In genomic region chr15:58248504-58248842, GRCh38 we compare ENCODE assay signal across 25 cellular contexts.
DNase-seq lines count a peak whose midpoint lies in the region; ATAC-seq and TF ChIP-seq lines count a peak whose summit lies in the region.
"Had no signal": no experiment of that assay in that cellular context is flagged by ENCODE, and none has a peak within 500 bp of the region (broad histone marks: within the 10 kb centered on the region; RNA-seq: fewer than 3 reads in every experiment).

No MANE protein-coding gene starts in this region.

- no peak for TF ChIP-seq EP300 in tibial nerve (IDR thresholded peaks at IDR 0.05)

- BruUV-seq in IMR-90 (replicated peaks; lab: Mats Ljungman, UMichigan) = no TSS peak

- H2AFZ ChIP-seq in IMR-90 (replicated peaks; ENCODE audit: low read length, poor library complexity) (peak overlapping the region; percentile 36), neuronal stem cell (ENCODE audit: low read length) (no peak overlapping the region)

- H3K36me3 ChIP-seq in IMR-90 (ENCODE audit: control insufficient read depth, insufficient read depth, low read length) (no peaks in the 10 kb centered on the region), heart left ventricle (no peaks in the 10 kb centered on the region), neuronal stem cell (replicated peaks in 1 of 2; ENCODE audit: control insufficient read depth in 2 of 2, insufficient read depth in 2 of 2, low read length in 2 of 2) (no peaks in the 10 kb centered on the region), tibial nerve (no peaks in the 10 kb centered on the region)
- H3K36me3 ChIP-seq: cardiac muscle cell, colonic mucosa, SJSA1 had no signal

- no peak overlapping the region for H2AK9ac ChIP-seq in IMR-90 (replicated peaks; ENCODE audit: low read depth, low read length, poor library complexity)

- H4K20me1 ChIP-seq in IMR-90 (ENCODE audit: insufficient read depth, low read length) = no peaks in the 10 kb centered on the region

- no peaks in the 10 kb centered on the region for H3K9me3 ChIP-seq in IMR-90 (ENCODE audit: control insufficient read depth, insufficient read depth, low read length)
- peaks cover 0 to 6% (median 0%) of the 10 kb centered on the region in 12 donors for H3K9me3 ChIP-seq in heart left ventricle
- no peaks in the 10 kb centered on the region for H3K9me3 ChIP-seq in neuronal stem cell (replicated peaks in 1 of 2; ENCODE audit: control insufficient read depth in 2 of 2, insufficient read depth in 1 of 2, low read depth in 1 of 2, low read length in 2 of 2)
- H3K9me3 ChIP-seq in tibial nerve = peaks cover 0 to 4% (median 0%) of the 10 kb centered on the region in 4 donors
- H3K9me3 ChIP-seq: colonic mucosa, testis had no signal

- H2BK15ac ChIP-seq in IMR-90 (ENCODE audit: low read depth, low read length) (no peak overlapping the region), neuronal stem cell (ENCODE audit: low read length) (no peak overlapping the region)

- no peak for TF ChIP-seq RAD21 in IMR-90 (IDR thresholded peaks at IDR 0.05; ENCODE audit: low read length)

- no peak overlapping the region for H2BK5ac ChIP-seq in IMR-90 (ENCODE audit: low read depth, low read length, poor library complexity, severe bottlenecking)
- no peak overlapping the region for H2BK5ac ChIP-seq in neuronal stem cell (ENCODE audit: low read length)

- no peak overlapping the region for H2BK20ac ChIP-seq in IMR-90 (ENCODE audit: low read depth, low read length)

- H3K14ac ChIP-seq in IMR-90 (replicated peaks; ENCODE audit: low read depth, low read length) (no peak overlapping the region), neuronal stem cell (ENCODE audit: low read length) (no peak overlapping the region)

- no peak overlapping the region for H2BK12ac ChIP-seq in neuronal stem cell (ENCODE audit: low read length)

- H3K9ac ChIP-seq in IMR-90 (ENCODE audit: low read depth, low read length) (no peak overlapping the region), neuronal stem cell (ENCODE audit: low read depth, low read length, poor library complexity) (no peak overlapping the region)

- H3K27me3 ChIP-seq in IMR-90 (ENCODE audit: control insufficient read depth, insufficient read depth, low read length) = peaks cover under 1% of the 10 kb centered on the region; the same call in 1 of the 2 replicates
- no peaks in the 10 kb centered on the region for H3K27me3 ChIP-seq in heart left ventricle
- H3K27me3 ChIP-seq in neuronal stem cell (ENCODE audit: control insufficient read depth in 3 of 3, insufficient read depth in 3 of 3, low read depth in 1 of 3, low read length in 3 of 3) = no peaks in the 10 kb centered on the region
- H3K27me3 ChIP-seq in tibial nerve = no peaks in the 10 kb centered on the region
- H3K27me3 ChIP-seq: cardiac muscle cell, colonic mucosa, SJSA1, testis had no signal

- H4K91ac ChIP-seq in IMR-90 (ENCODE audit: insufficient read depth, low read depth, low read length) (no peak overlapping the region), neuronal stem cell (ENCODE audit: low read depth, low read length, poor library complexity) (no peak overlapping the region)

- no peak overlapping the region for H3K56ac ChIP-seq in IMR-90 (ENCODE audit: extremely low read depth, insufficient read depth, low read length)

- in situ Hi-C loops in IMR-90 (cut with MboI; ENCODE audit: low sequenced_read_pairs) (loop anchor here (25.0 kb wide), 1 partner anchor 514 kb away; the partner anchor contains the start of gene MINDY2), GM13976 (cut with MboI; ENCODE audit: low sequenced_read_pairs, unreplicated experiment) (loop anchor here (25.0 kb wide), 2 partner anchors 514 to 889 kb away; partner anchors contain the start of gene MINDY2)

- POLR2A ChIA-PET in IMR-90 (lab: Charles Lee; ENCODE audit: unreplicated experiment) = no interaction called here

- H4K8ac ChIP-seq in IMR-90 (ENCODE audit: low read depth in 2 of 2, low read length in 2 of 2) (no peak overlapping the region), neuronal stem cell (ENCODE audit: low read depth, low read length) (no peak overlapping the region)

- intact Hi-C loops in IMR-90 (cut with micrococcal nuclease) = no loop called here
- intact Hi-C loops in heart left ventricle (cut with DNase I) = no loop called here

- TF ChIP-seq POLR2A in IMR-90 (IDR thresholded peaks at IDR 0.05; ENCODE audit: low read depth, low read length) = no peak
- no peak for TF ChIP-seq POLR2A in heart left ventricle (IDR thresholded peaks at IDR 0.05)
- no peak for TF ChIP-seq POLR2A in tibial nerve (IDR thresholded peaks at IDR 0.05)

- no peaks in the 10 kb centered on the region for H3K9me1 ChIP-seq in IMR-90 (ENCODE audit: insufficient read depth, low read length)

- H3K4ac ChIP-seq in IMR-90 (ENCODE audit: low read depth, low read length) (no peak overlapping the region), neuronal stem cell (ENCODE audit: low read length) (no peak overlapping the region)

- H3K27ac ChIP-seq in IMR-90 (ENCODE audit: insufficient read depth, low read length) (no peak overlapping the region), heart left ventricle (peak overlapping the region; percentile 74 to 97 (median 90)), neuronal stem cell (replicated peaks; ENCODE audit: low read length) (no peak overlapping the region), tibial nerve (no peak overlapping the region)
- H3K27ac ChIP-seq: C4-2B, cardiac muscle cell, colonic mucosa, epithelial cell of prostate, SJSA1, testis had no signal

- H3K79me1 ChIP-seq in IMR-90 (ENCODE audit: low read depth in 1 of 2, low read length in 2 of 2) (no peaks in the 10 kb centered on the region), neuronal stem cell (ENCODE audit: low read depth, low read length) (no peaks in the 10 kb centered on the region)

- H3K23ac ChIP-seq in IMR-90 (ENCODE audit: low read depth, low read length) (no peak overlapping the region), neuronal stem cell (ENCODE audit: low read depth, low read length, poor library complexity) (no peak overlapping the region)

- H3K4me1 ChIP-seq in IMR-90 (ENCODE audit: control insufficient read depth, insufficient read depth, low read length) (no peaks in the 10 kb centered on the region), heart left ventricle (peaks cover 0 to 51% (median 26%) of the 10 kb centered on the region in 12 donors), neuronal stem cell (ENCODE audit: control insufficient read depth in 2 of 2, insufficient read depth in 1 of 2, low read depth in 1 of 2, low read length in 2 of 2) (no peaks in the 10 kb centered on the region), tibial nerve (no peaks in the 10 kb centered on the region)
- H3K4me1 ChIP-seq: colonic mucosa, SJSA1 had no signal

- TF ChIP-seq CTCF in IMR-90 (conservative IDR thresholded peaks at IDR 0.05; ENCODE audit: low read depth, low read length) = no peak
- no peak for TF ChIP-seq CTCF in heart left ventricle (IDR thresholded peaks at IDR 0.05)
- no peak for TF ChIP-seq CTCF in tibial nerve (IDR thresholded peaks at IDR 0.05)
- no peak for TF ChIP-seq CTCF in GM13976 (IDR thresholded peaks at IDR 0.05; ENCODE audit: borderline replicate concordance, control extremely low read depth, extremely low read depth, insufficient read depth, missing control alignments)

- no peak overlapping the region for H3K4me3 ChIP-seq in IMR-90 (ENCODE audit: insufficient read depth, low read depth, low read length)
- no peak overlapping the region for H3K4me3 ChIP-seq in heart left ventricle
- H3K4me3 ChIP-seq in neuronal stem cell (ENCODE audit: low read length in 2 of 2) = no peak overlapping the region
- H3K4me3 ChIP-seq in tibial nerve = no peak overlapping the region
- H3K4me3 ChIP-seq: cardiac muscle cell, colonic mucosa, SJSA1, testis had no signal

- CTCF ChIA-PET in IMR-90 (lab: Yijun Ruan, JAX) = no interaction called here

- H3K4me2 ChIP-seq in IMR-90 (ENCODE audit: low read depth, low read length) = no peak overlapping the region
- H3K4me2 ChIP-seq in neuronal stem cell (ENCODE audit: insufficient read depth, low read length, poor library complexity, severe bottlenecking) = no peak overlapping the region

- 33% methylated on average over 2 of the region's 10 CpGs; no CpG with 5 or more reads in 1 of the 2 experiments for WGBS in IMR-90 (ENCODE audit: extremely low coverage in 2 of 2, insufficient read length in 1 of 2), 2 experiments
- WGBS in heart left ventricle, 4 donors = 69 to 75% (median 72%) methylated on average over 10 of the region's 10 CpGs
- WGBS in neuronal stem cell (ENCODE audit: extremely low coverage in 2 of 2, insufficient read length in 2 of 2, insufficient replicate concordance in 1 of 2), 2 donors = no CpG with 5 or more reads among the region's 10 CpGs
- 76 to 78% methylated on average over 10 of the region's 10 CpGs for WGBS in tibial nerve, 2 donors

- H2AK5ac ChIP-seq in IMR-90 (ENCODE audit: low read depth, low read length) (no peak overlapping the region), neuronal stem cell (ENCODE audit: low read depth, low read length) (peak overlapping the region; percentile 12)

- ATAC-seq in IMR-90 (ENCODE audit: low read depth) (no peak), heart left ventricle (peak in 3 of 4 donors; percentile 19 to 40 (median 24))

- H4K5ac ChIP-seq in IMR-90 (ENCODE audit: low read depth, low read length) = no peak overlapping the region

- DNase-seq in IMR-90 (no peak), heart left ventricle (no peak), neuronal stem cell (ENCODE audit: low spot score) (no peak), tibial nerve (ENCODE audit: low spot score in 2 of 2) (peak; percentile 43 to 56), activated gamma-delta T cell (lab: John Stamatoyannopoulos, UW) (no peak), foreskin melanocyte (no peak), GM13976 (ENCODE audit: low spot score) (no peak)
- DNase-seq: activated CD4-positive, CD25-positive, alpha-beta regulatory T cell; activated gamma-delta T cell treated with Interleukin-2 at 50 U/mL for 16 hours; activated naive CD8-positive, alpha-beta T cell treated with anti-CD3 and anti-CD28 coated beads, Interleukin-2, amount 10 ng/mL, durations not matched to agents 7 days and 5 days; activated T-cell treated with anti-CD3 and anti-CD28 coated beads, Interleukin-2, amount 50 U/mL, for 24 hours; DMS79; effector memory CD4-positive, alpha-beta T cell; HCEC 1CT; NCI-H1694; NCI-H510A; small intestine; stimulated activated CD4-positive, alpha-beta T cell treated with anti-CD3 and anti-CD28 coated beads, Interleukin-1b, Interleukin-23, amount 100 ng/mL, for 48 hours; T-helper 1 cell had no signal

- no peak overlapping the region for H3K18ac ChIP-seq in IMR-90 (ENCODE audit: low read depth, low read length)
- no peak overlapping the region for H3K18ac ChIP-seq in neuronal stem cell (ENCODE audit: low read length)

- H2BK120ac ChIP-seq in IMR-90 (ENCODE audit: low read depth, low read length) (no peak overlapping the region), neuronal stem cell (ENCODE audit: low read depth, low read length) (no peak overlapping the region)

- dilution Hi-C loops in IMR-90 (cut with HindIII; ENCODE audit: low sequenced_read_pairs, unreplicated experiment) = no loop called here

TF ChIP-seq in IMR-90, 13 proteins besides CTCF, POLR2A, EP300 and RAD21 (continues in another document):
- TF ChIP-seq RCOR1 (IDR thresholded peaks at IDR 0.05; ENCODE audit: insufficient replicate concordance, low read length) (no peak), FOS (IDR thresholded peaks at IDR 0.05; ENCODE audit: low read depth, low read length) (no peak)

Comparison
In these comparisons a context has a peak if more than half of its experiments do, and no peak if none do; other contexts are left out.
1. DNase-seq: peak in tibial nerve (2 of 2); none in IMR-90 (single experiment), heart left ventricle (0 of 5), neuronal stem cell (single experiment), activated gamma-delta T cell (single experiment), foreskin melanocyte (single experiment) and GM13976 (single experiment).
2. H3K27ac ChIP-seq: peak in heart left ventricle (12 of 12); none in IMR-90 (single experiment), neuronal stem cell (single experiment) and tibial nerve (0 of 4).